ENCODE assay signal across 29 cellular contexts in genomic region chr9:123823194-123823947, GRCh38.
"Had no signal": no experiment of that assay in that cellular context is flagged by ENCODE, and none has a peak within 500 bp of the region (broad histone marks: within the 10 kb centered on the region; RNA-seq: fewer than 3 reads in every experiment).

No MANE protein-coding gene starts in this region.

- H3K4me1 Mint-ChIP-seq: nephron progenitor cell; stimulated activated effector memory CD8-positive, alpha-beta T cell treated with anti-CD3 and anti-CD28 coated beads, Interleukin-12 subunit alpha, Interleukin-12 subunit beta, amount 100 ng/mL, for 72 hours had no signal

- H3K9me3 ChIP-seq: prostate gland, testis had no signal

- H3K27ac Mint-ChIP-seq: effector memory CD8-positive, alpha-beta T cell; naive thymus-derived CD8-positive, alpha-beta T cell; nephron progenitor cell; stimulated activated effector memory CD8-positive, alpha-beta T cell treated with anti-CD3 and anti-CD28 coated beads, Interleukin-12 subunit alpha, Interleukin-12 subunit beta, amount 100 ng/mL, for 72 hours; type B pancreatic cell had no signal

- ATAC-seq: effector memory CD8-positive, alpha-beta T cell; left cardiac atrium; left lung; naive thymus-derived CD8-positive, alpha-beta T cell; sciatic nerve; stimulated activated effector memory CD8-positive, alpha-beta T cell treated with anti-CD3 and anti-CD28 coated beads, Interleukin-12 subunit alpha, Interleukin-12 subunit beta, amount 100 ng/mL, for 72 hours; stimulated activated naive CD8-positive, alpha-beta T cell treated with anti-CD3 and anti-CD28 coated beads, Interleukin-15, Interleukin-2, amounts not matched to agents 100 U/mL and 50 U/mL, for 24 hours had no signal

- H3K36me3 Mint-ChIP-seq: stimulated activated effector memory CD8-positive, alpha-beta T cell treated with anti-CD3 and anti-CD28 coated beads, Interleukin-12 subunit alpha, Interleukin-12 subunit beta, amount 100 ng/mL, for 72 hours had no signal

- H3K4me2 ChIP-seq: smooth muscle cell had no signal

- H3K4me1 ChIP-seq: esophagus squamous epithelium, left lung, prostate gland, right atrium auricular region, testis, tibial artery had no signal

- H3K27ac ChIP-seq: coronary artery, esophagus squamous epithelium, left lung, prostate gland, right atrium auricular region, testis, tibial artery had no signal

- H3K27me3 Mint-ChIP-seq: effector memory CD8-positive, alpha-beta T cell; naive thymus-derived CD8-positive, alpha-beta T cell; type B pancreatic cell had no signal

- H3K36me3 ChIP-seq: left lung, prostate gland, right atrium auricular region, tibial artery had no signal

- H3K4me3 ChIP-seq: coronary artery, esophagus squamous epithelium, left lung, prostate gland, right atrium auricular region, smooth muscle cell, testis, tibial artery had no signal

- H3K27me3 ChIP-seq: esophagus squamous epithelium, left lung, right atrium auricular region, testis, tibial artery had no signal

- H3K4me3 Mint-ChIP-seq: effector memory CD8-positive, alpha-beta T cell; naive thymus-derived CD8-positive, alpha-beta T cell; nephron progenitor cell; stimulated activated effector memory CD8-positive, alpha-beta T cell treated with anti-CD3 and anti-CD28 coated beads, Interleukin-12 subunit alpha, Interleukin-12 subunit beta, amount 100 ng/mL, for 72 hours; type B pancreatic cell had no signal

- FAIRE-seq: endometrium, islet of Langerhans had no signal

- DNase-seq: effector memory CD8-positive, alpha-beta T cell; erythroblast; esophagus squamous epithelium; foreskin melanocyte; glutamatergic neuron; left cardiac atrium; left lung; mammary epithelial cell; mesendoderm; midbrain; naive thymus-derived CD8-positive, alpha-beta T cell; nephron progenitor cell; nucleus accumbens; stimulated activated CD4-positive, alpha-beta T cell treated with anti-CD3 and anti-CD28 coated beads, Interleukin-12 subunit alpha, Interleukin-12 subunit beta, amount 100 ng/mL, for 4 hours; stimulated activated CD4-positive, alpha-beta T cell treated with anti-CD3 and anti-CD28 coated beads, Interleukin-2, amount 100 ng/mL, for 24 hours; stimulated activated CD4-positive, alpha-beta T cell treated with anti-CD3 and anti-CD28 coated beads, Interleukin-4, amount 100 ng/mL, for 24 hours; stimulated activated naive CD8-positive, alpha-beta T cell treated with anti-CD3 and anti-CD28 coated beads, Interleukin-15, Interleukin-2, amounts not matched to agents 100 U/mL and 50 U/mL, for 24 hours; substantia nigra; testis; tibial artery had no signal
